In genomic region chrX:116276191-116276700, GRCh38 we compare ENCODE assay signal across 20 cellular contexts.
"Had no signal": no experiment of that assay in that cellular context is flagged by ENCODE, and none has a peak within 500 bp of the region (broad histone marks: within the 10 kb centered on the region; RNA-seq: fewer than 3 reads in every experiment).

No MANE protein-coding gene starts in this region.

- H3K27me3 ChIP-seq: gastrocnemius medialis, neural progenitor cell, right lobe of liver, transverse colon, uterus had no signal

- DNase-seq: activated CD4-positive, alpha-beta memory T cell treated with anti-CD3 and anti-CD28 coated beads for 36 hours; activated CD4-positive, alpha-beta T cell treated with anti-CD3 and anti-CD28 coated beads for 48 hours; activated naive CD4-positive, alpha-beta T cell treated with Interleukin-2 at 50 U/mL for 16 hours; activated naive CD8-positive, alpha-beta T cell treated with anti-CD3 and anti-CD28 coated beads for 36 hours; activated T-cell treated with anti-CD3 and anti-CD28 coated beads, Interleukin-2, amount 50 U/mL, for 48 hours; central memory CD4-positive, alpha-beta T cell; effector memory CD4-positive, alpha-beta T cell; gastrocnemius medialis; hypothalamus; mesendoderm; naive thymus-derived CD4-positive, alpha-beta T cell; posterior cingulate gyrus; right lobe of liver; small intestine; stimulated activated CD4-positive, alpha-beta T cell treated with anti-CD3 and anti-CD28 coated beads, Interleukin-2, amount 100 ng/mL, for 48 hours; stimulated activated CD8-positive, alpha-beta memory T cell treated with anti-CD3 and anti-CD28 coated beads, Interleukin-4, amount 100 ng/mL, for 48 hours; stimulated activated naive B cell treated with anti-CD40 and anti-IgM and Interleukin-4, amounts not matched to agents 10 μg/mL and 1 μg/mL and 100 μg/mL, for 72 hours; transverse colon; uterus had no signal

- ATAC-seq: gastrocnemius medialis; naive thymus-derived CD4-positive, alpha-beta T cell; right lobe of liver; stimulated activated naive B cell treated with anti-CD40 and anti-IgM and Interleukin-4, amounts not matched to agents 10 μg/mL and 1 μg/mL and 100 μg/mL, for 72 hours had no signal

- H3K4me2 ChIP-seq: neural progenitor cell had no signal

- H3K4me3 ChIP-seq: gastrocnemius medialis, neural progenitor cell, right lobe of liver, transverse colon, uterus had no signal

- H3K27ac ChIP-seq: gastrocnemius medialis, neural progenitor cell, right lobe of liver, transverse colon, uterus had no signal

- H3K9me3 ChIP-seq: gastrocnemius medialis, right lobe of liver, transverse colon, uterus had no signal

- H2AFZ ChIP-seq: neural progenitor cell had no signal

- H3K36me3 ChIP-seq: gastrocnemius medialis, neural progenitor cell, right lobe of liver, transverse colon, uterus had no signal

- H3K4me1 ChIP-seq: gastrocnemius medialis, neural progenitor cell, right lobe of liver, transverse colon, uterus had no signal

- H3K9ac ChIP-seq: neural progenitor cell had no signal
